Comparison of ENCODE assay signal across 2 cellular contexts in genomic region chr2:106885326-106885725, GRCh38.
TF ChIP-seq lines count a peak whose summit lies in the region.

No MANE protein-coding gene starts in this region.

TF ChIP-seq in HepG2, 621 proteins besides CTCF, POLR2A, EP300 and RAD21:
- TF ChIP-seq AGO1 (IDR thresholded peaks at IDR 0.05; ENCODE audit: low read depth, low read length, poor library complexity, severe bottlenecking) (no peak), KLF15 (CRISPR knock-in tag; IDR thresholded peaks at IDR 0.05; ENCODE audit: borderline replicate concordance) (no peak), CAMTA2 (CRISPR knock-in tag; IDR thresholded peaks at IDR 0.05; ENCODE audit: borderline replicate concordance) (no peak)

TF ChIP-seq in H1, 55 proteins besides CTCF, POLR2A, EP300 and RAD21:
- TF ChIP-seq RNF2 (IDR thresholded peaks at IDR 0.05; ENCODE audit: borderline replicate concordance, low read depth, low read length, missing control alignments, poor library complexity, severe bottlenecking) (no peak), YY1 (IDR thresholded peaks at IDR 0.05; ENCODE audit: low read depth, low read length) (peak; percentile 54; the same call in 1 of the 2 replicates)
